8 cellular contexts compared by ENCODE assay signal in the genomic region with DNA sequence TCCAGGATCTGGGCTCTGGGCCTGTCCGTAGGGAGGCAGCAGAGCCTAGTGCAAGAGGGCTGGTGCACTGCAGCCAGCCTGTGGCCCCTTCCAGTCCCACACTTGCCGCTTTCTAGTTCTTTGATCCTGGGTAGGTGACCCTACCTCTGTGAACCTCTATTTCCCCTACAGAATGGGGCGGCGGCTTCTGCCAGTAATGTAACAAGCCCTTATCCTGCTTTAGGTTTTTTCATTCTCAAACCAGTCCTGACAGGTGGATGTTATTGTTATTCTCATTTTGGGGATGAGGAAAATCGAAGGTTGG. TPM values are rescaled to one million over a fixed set of nuclear protein-coding genes. Genes with fewer than 3 reads are reported as not detected.
DNase-seq lines count a peak whose midpoint lies in the region; ATAC-seq, FAIRE-seq and TF ChIP-seq lines count a peak whose summit lies in the region.

No MANE protein-coding gene starts in this region.

- intact Hi-C loops in pancreas (cut with DNase I) = no loop called here

- H3K4me2 ChIP-seq in fibroblast of lung (ENCODE audit: extremely low read depth, insufficient read depth, low read length) = peak overlapping the region; percentile 94

- H3K4me1 ChIP-seq in fibroblast of lung (ENCODE audit: control insufficient read depth, extremely low read depth, insufficient read depth, low read length) = peaks cover 2% of the 10 kb centered on the region
- peaks cover 6 to 11% (median 10%) of the 10 kb centered on the region in 3 donors for H3K4me1 ChIP-seq in pancreas

- H3K27me3 ChIP-seq in fibroblast of lung (ENCODE audit: control insufficient read depth, insufficient read depth, low read length) (no peaks in the 10 kb centered on the region), pancreas (no peaks in the 10 kb centered on the region)

- ATAC-seq in GM18870 (IDR thresholded peaks at IDR 0.05; ENCODE audit: unreplicated experiment) (peak; percentile 19), pancreas (peak in 2 of 4 donors; percentile 60 to 62), HG03457 (IDR thresholded peaks at IDR 0.05; ENCODE audit: unreplicated experiment) (no peak)

- H4K20me1 ChIP-seq in fibroblast of lung (ENCODE audit: control insufficient read depth, extremely low read depth, insufficient read depth, low read length) = no peaks in the 10 kb centered on the region

- no peak for FAIRE-seq in pancreas (lab: Jason Lieb, UNC)
- FAIRE-seq in HTR-8/SVneo (lab: Jason Lieb, UNC) = no peak

- DNase-seq in RPMI7951 (ENCODE audit: low read depth) (peak; percentile 57), fibroblast of lung (ENCODE audit: low read depth in 2 of 2) (peak; percentile 46 to 60), pancreas (no peak), HTR-8/SVneo (ENCODE audit: insufficient read length, low spot score) (no peak), NCI-H146 treated with DMSO at 0.1 percent for 48 hours (lab: John Stamatoyannopoulos, UW; ENCODE audit: unreplicated experiment) (no peak)

- H3K27ac ChIP-seq in 22Rv1 (peak overlapping the region; percentile 95), fibroblast of lung (ENCODE audit: insufficient read depth, low read length) (peak overlapping the region; percentile 73), pancreas (peak overlapping the region in 3 of 4 donors; percentile 68 to 72 (median 69))

- H3K9me3 ChIP-seq in fibroblast of lung (ENCODE audit: control insufficient read depth, insufficient read depth, low read depth, low read length) (no peaks in the 10 kb centered on the region), pancreas (no peaks in the 10 kb centered on the region)

- H3K9ac ChIP-seq in fibroblast of lung (ENCODE audit: insufficient read depth, low read length) = peak overlapping the region; percentile 86

- H3K4me3 ChIP-seq in fibroblast of lung (replicated peaks in 1 of 4; ENCODE audit: control extremely low read depth in 1 of 4, insufficient read depth in 1 of 4, low read depth in 3 of 4, low read length in 4 of 4) (peak overlapping the region; percentile 75 to 99 (median 84)), pancreas (peak overlapping the region; percentile 88 to 98 (median 94))

- no peak overlapping the region for H2AFZ ChIP-seq in fibroblast of lung (ENCODE audit: low read length)

- H3K36me3 ChIP-seq in fibroblast of lung (ENCODE audit: control insufficient read depth, insufficient read depth, low read length) (peaks cover 7% of the 10 kb centered on the region), pancreas (peaks cover 0 to 5% (median 0%) of the 10 kb centered on the region in 3 donors)

- TF ChIP-seq CTCF in 22Rv1 (IDR thresholded peaks at IDR 0.05) (peak; percentile 22; the same call in 1 of the 2 replicates), fibroblast of lung (conservative IDR thresholded peaks at IDR 0.05 in 1 of 2, IDR thresholded peaks at IDR 0.05 in 1 of 2; ENCODE audit: low read depth in 1 of 2, low read length in 2 of 2) (peak; percentile 17 to 21), pancreas (IDR thresholded peaks at IDR 0.05) (no peak)

- 7 to 10% methylated on average over 5 of the region's 5 CpGs for WGBS in pancreas, 2 donors

- H3K79me2 ChIP-seq in fibroblast of lung (ENCODE audit: control insufficient read depth, insufficient read depth, low read length) = peaks cover 40% of the 10 kb centered on the region

RNA-seq across cellular contexts. Expression of gene E4F1, which starts 0.7 kb away (rescaled TPM):
- total RNA-seq in RPMI7951 (2014; rRNA removed; shearing (Covaris generic)) = 10.5 and 14.0 TPM in 2 replicates
- total RNA-seq in fibroblast of lung (24.9 and 31.2 TPM in 2 replicates), pancreas (10 to 100 TPM in 2 of 6 donors, 1 to 10 TPM in 4; 8.7 to 13.2 (median 9.4) TPM)
- polyA plus RNA-seq in fibroblast of lung (6.7 and 7.8 TPM in 2 replicates), pancreas (10 to 100 TPM; 47.8 to 48.4 TPM)
- polyA plus RNA-seq in fibroblast of lung (2012) = 11.4 and 15.3 TPM in 2 replicates
- polyA minus RNA-seq in fibroblast of lung (ENCODE audit: low replicate concordance) = 11.7 and 12.4 TPM in 2 replicates

RNA-seq across cellular contexts. Expression of gene PGP, which starts 9.5 kb away (rescaled TPM):
- 14.1 and 21.0 TPM in 2 replicates for total RNA-seq in RPMI7951 (2014; rRNA removed; shearing (Covaris generic))
- 5.6 and 9.6 TPM in 2 replicates for total RNA-seq in fibroblast of lung
- 4.2 and 6.5 TPM in 2 replicates for polyA plus RNA-seq in fibroblast of lung
- 8.2 and 16.2 TPM in 2 replicates for polyA plus RNA-seq in fibroblast of lung (2012)
- 6.4 and 7.4 TPM in 2 replicates for polyA minus RNA-seq in fibroblast of lung (ENCODE audit: low replicate concordance)
- 1 to 10 TPM; 2.9 to 5.8 (median 3.7) TPM for total RNA-seq in pancreas
- 10 to 100 TPM in 1 of 2 donors, 1 to 10 TPM in 1; 8.9 to 10.2 TPM for polyA plus RNA-seq in pancreas

RNA-seq across cellular contexts. Expression of gene DNASE1L2, which starts 12.1 kb away (rescaled TPM):
- total RNA-seq in RPMI7951 (2014; rRNA removed; shearing (Covaris generic)) = 0.39 and 0.60 TPM in 2 replicates
- total RNA-seq in fibroblast of lung (0.77 and 0.99 TPM in 2 replicates), pancreas (1 to 10 TPM in 1 of 6 donors, under 1 TPM in 5; 0.31 to 1.3 (median 0.67) TPM)
- polyA plus RNA-seq in fibroblast of lung (0.34 and 0.40 TPM in 2 replicates), pancreas (1 to 10 TPM; 3.4 to 4.9 TPM)
- 0.20 and 0.48 TPM in 2 replicates for polyA plus RNA-seq in fibroblast of lung (2012)
- not detected in 2 replicates for polyA minus RNA-seq in fibroblast of lung (ENCODE audit: low replicate concordance)

RNA-seq across cellular contexts. Expression of gene BRICD5, which starts 13.5 kb away (rescaled TPM):
- 0.96 and 0.98 TPM in 2 replicates for total RNA-seq in RPMI7951 (2014; rRNA removed; shearing (Covaris generic))
- 1.3 and 1.5 TPM in 2 replicates for total RNA-seq in fibroblast of lung
- 0.23 and 0.33 TPM in 2 replicates for polyA plus RNA-seq in fibroblast of lung
- polyA plus RNA-seq in fibroblast of lung (2012) = 0.47 and 1.3 TPM in 2 replicates
- polyA minus RNA-seq in fibroblast of lung (ENCODE audit: low replicate concordance) = 0.67 TPM in 1 of 2 replicates, not detected in the other
- 1 to 10 TPM; 1.0 to 2.4 (median 2.0) TPM for total RNA-seq in pancreas
- polyA plus RNA-seq in pancreas = 10 to 100 TPM in 1 of 2 donors, 1 to 10 TPM in 1; 8.9 to 24.5 TPM

RNA-seq across cellular contexts. Expression of gene MLST8, which starts 18.9 kb away (rescaled TPM):
- 19.9 and 23.4 TPM in 2 replicates for total RNA-seq in RPMI7951 (2014; rRNA removed; shearing (Covaris generic))
- total RNA-seq in fibroblast of lung (16.8 and 22.3 TPM in 2 replicates), pancreas (10 to 100 TPM; 16.6 to 27.0 (median 19.1) TPM)
- polyA plus RNA-seq in fibroblast of lung (30.9 and 58.0 TPM in 2 replicates), pancreas (10 to 100 TPM; 59.3 to 62.8 TPM)
- 33.9 and 49.4 TPM in 2 replicates for polyA plus RNA-seq in fibroblast of lung (2012)
- 56.2 and 99.5 TPM in 2 replicates for polyA minus RNA-seq in fibroblast of lung (ENCODE audit: low replicate concordance)

Comparison
In these comparisons a context has a peak if more than half of its experiments do, and no peak if none do; other contexts are left out.
1. CTCF ChIP-seq: peak in 22Rv1 (single experiment) and fibroblast of lung (2 of 2); none in pancreas (0 of 4).
2. DNase-seq: peak in RPMI7951 (single experiment) and fibroblast of lung (2 of 2); none in pancreas (0 of 6), HTR-8/SVneo (single experiment) and NCI-H146 treated with DMSO at 0.1 percent for 48 hours (single experiment).
3. Peak in every context shown above with its lines, with median percentiles within 50 percentile points of each other: H3K27ac ChIP-seq.